Comparison of ENCODE assay signal across 21 cellular contexts in genomic region chr3:197244751-197245150, GRCh38.
"Had no signal": no experiment of that assay in that cellular context is flagged by ENCODE, and none has a peak within 500 bp of the region (broad histone marks: within the 10 kb centered on the region; RNA-seq: fewer than 3 reads in every experiment).

No MANE protein-coding gene starts in this region.

- H3K4me3 ChIP-seq: heart left ventricle, mucosa of descending colon, pancreas, smooth muscle cell, suprapubic skin, tibial artery, upper lobe of left lung, vagina had no signal

- H3K27ac ChIP-seq: heart left ventricle, pancreas, suprapubic skin, tibial artery, upper lobe of left lung, vagina had no signal

- H3K4me1 ChIP-seq: pancreas, suprapubic skin, tibial artery, vagina had no signal

- H3K4me3 Mint-ChIP-seq: effector memory CD8-positive, alpha-beta T cell; naive thymus-derived CD8-positive, alpha-beta T cell; neural crest cell had no signal

- H3K36me3 ChIP-seq: pancreas, vagina had no signal

- DNase-seq: effector memory CD8-positive, alpha-beta T cell; erythroblast; heart left ventricle; hippocampal formation; islet precursor cell; mammary epithelial cell; mucosa of descending colon; naive thymus-derived CD8-positive, alpha-beta T cell; nucleus accumbens; pancreas; right cardiac atrium; stimulated activated CD4-positive, alpha-beta T cell treated with anti-CD3 and anti-CD28 coated beads, Interleukin-2, amount 100 ng/mL, for 48 hours; stimulated activated naive CD8-positive, alpha-beta T cell treated with anti-CD3 and anti-CD28 coated beads, Interleukin-15, Interleukin-2, amounts not matched to agents 100 U/mL and 50 U/mL, for 24 hours; tibial artery; upper lobe of left lung had no signal

- H3K27ac Mint-ChIP-seq: effector memory CD8-positive, alpha-beta T cell; progenitor cell of endocrine pancreas had no signal

- ATAC-seq: effector memory CD8-positive, alpha-beta T cell; heart left ventricle; left lobe of liver; mucosa of descending colon; naive thymus-derived CD8-positive, alpha-beta T cell; pancreas; right cardiac atrium; stimulated activated naive CD8-positive, alpha-beta T cell treated with anti-CD3 and anti-CD28 coated beads, Interleukin-15, Interleukin-2, amounts not matched to agents 100 U/mL and 50 U/mL, for 24 hours had no signal

- H3K4me1 Mint-ChIP-seq: neural crest cell had no signal

- H3K27me3 Mint-ChIP-seq: effector memory CD8-positive, alpha-beta T cell; naive thymus-derived CD8-positive, alpha-beta T cell; progenitor cell of endocrine pancreas had no signal
